ENCODE assay signal across 1 cellular context in the genomic region with DNA sequence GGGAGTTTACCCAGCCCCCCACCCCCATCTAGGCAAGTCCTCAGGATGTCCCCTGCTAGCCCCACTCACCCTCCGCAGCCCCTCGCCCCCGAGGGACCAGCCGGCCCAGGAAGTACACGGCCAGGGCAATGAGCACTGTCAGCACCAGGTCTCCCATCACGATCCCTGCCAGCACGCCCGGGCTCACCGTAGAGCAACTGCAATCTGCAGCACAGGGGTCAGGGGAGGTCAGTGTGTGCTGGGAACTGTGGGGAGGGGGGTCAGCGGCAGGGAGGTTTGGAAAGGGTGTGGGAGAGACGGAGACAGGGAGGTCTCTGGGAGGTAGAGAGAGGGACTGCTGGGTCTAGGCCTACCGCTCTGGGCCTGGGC.
TF ChIP-seq lines count a peak whose summit lies in the region.

No MANE protein-coding gene starts in this region.

TF ChIP-seq in SK-N-SH treated with all-trans-retinoic acid at 6 μM for 48 hours, 23 proteins besides CTCF, POLR2A, EP300 and RAD21 (continued from another document):
- TF ChIP-seq, protein P1, sequence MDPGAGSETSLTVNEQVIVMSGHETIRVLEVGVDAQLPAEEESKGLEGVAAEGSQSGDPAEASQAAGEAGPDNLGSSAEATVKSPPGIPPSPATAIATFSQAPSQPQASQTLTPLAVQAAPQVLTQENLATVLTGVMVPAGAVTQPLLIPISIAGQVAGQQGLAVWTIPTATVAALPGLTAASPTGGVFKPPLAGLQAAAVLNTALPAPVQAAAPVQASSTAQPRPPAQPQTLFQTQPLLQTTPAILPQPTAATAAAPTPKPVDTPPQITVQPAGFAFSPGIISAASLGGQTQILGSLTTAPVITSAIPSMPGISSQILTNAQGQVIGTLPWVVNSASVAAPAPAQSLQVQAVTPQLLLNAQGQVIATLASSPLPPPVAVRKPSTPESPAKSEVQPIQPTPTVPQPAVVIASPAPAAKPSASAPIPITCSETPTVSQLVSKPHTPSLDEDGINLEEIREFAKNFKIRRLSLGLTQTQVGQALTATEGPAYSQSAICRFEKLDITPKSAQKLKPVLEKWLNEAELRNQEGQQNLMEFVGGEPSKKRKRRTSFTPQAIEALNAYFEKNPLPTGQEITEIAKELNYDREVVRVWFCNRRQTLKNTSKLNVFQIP (CRISPR knock-in tag; IDR thresholded peaks at IDR 0.05; ENCODE audit: borderline replicate concordance, low read depth): no peak
- TF ChIP-seq ZNF565 (CRISPR knock-in tag; conservative IDR thresholded peaks at IDR 0.05; ENCODE audit: low read depth) (no peak), ARNTL (CRISPR knock-in tag; IDR thresholded peaks at IDR 0.05; ENCODE audit: borderline replicate concordance, low read depth) (no peak), BACH2 (CRISPR knock-in tag; IDR thresholded peaks at IDR 0.05; ENCODE audit: borderline replicate concordance) (no peak), TCF4 (CRISPR knock-in tag; IDR thresholded peaks at IDR 0.05; ENCODE audit: borderline replicate concordance) (no peak), ZC3H10 (CRISPR knock-in tag; IDR thresholded peaks at IDR 0.05) (no peak), PPARA (CRISPR knock-in tag; IDR thresholded peaks at IDR 0.05; ENCODE audit: borderline replicate concordance) (no peak)
- TF ChIP-seq, protein P2, sequence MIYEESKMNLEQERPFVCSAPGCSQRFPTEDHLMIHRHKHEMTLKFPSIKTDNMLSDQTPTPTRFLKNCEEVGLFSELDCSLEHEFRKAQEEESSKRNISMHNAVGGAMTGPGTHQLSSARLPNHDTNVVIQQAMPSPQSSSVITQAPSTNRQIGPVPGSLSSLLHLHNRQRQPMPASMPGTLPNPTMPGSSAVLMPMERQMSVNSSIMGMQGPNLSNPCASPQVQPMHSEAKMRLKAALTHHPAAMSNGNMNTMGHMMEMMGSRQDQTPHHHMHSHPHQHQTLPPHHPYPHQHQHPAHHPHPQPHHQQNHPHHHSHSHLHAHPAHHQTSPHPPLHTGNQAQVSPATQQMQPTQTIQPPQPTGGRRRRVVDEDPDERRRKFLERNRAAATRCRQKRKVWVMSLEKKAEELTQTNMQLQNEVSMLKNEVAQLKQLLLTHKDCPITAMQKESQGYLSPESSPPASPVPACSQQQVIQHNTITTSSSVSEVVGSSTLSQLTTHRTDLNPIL (CRISPR knock-in tag; IDR thresholded peaks at IDR 0.05; ENCODE audit: low read depth): no peak
